Comparison of ENCODE assay signal across 9 cellular contexts in genomic region chr10:15116225-15116624, GRCh38. TPM values are rescaled to one million over a fixed set of nuclear protein-coding genes. Genes with fewer than 3 reads are reported as not detected.
"Had no signal": no experiment of that assay in that cellular context is flagged by ENCODE, and none has a peak within 500 bp of the region (broad histone marks: within the 10 kb centered on the region; RNA-seq: fewer than 3 reads in every experiment).

No MANE protein-coding gene starts in this region.

- DNase-seq: IMR-90, Karpas-422, KBM-7, KG1 had no signal

- H3K4me2 ChIP-seq: KMS-11 had no signal

- H3K9ac ChIP-seq: KMS-11 had no signal

- ATAC-seq: HepG2 had no signal

- H3K27ac ChIP-seq: HL-60, KMS-11 had no signal

- FAIRE-seq: HepG2, HTR-8/SVneo had no signal

RNA-seq across cellular contexts. Expression of gene ACBD7, which starts 27.6 kb away (rescaled TPM):
- polyA plus RNA-seq: IgD-negative memory B cell had no signal
